ENCODE assay signal across 18 cellular contexts in genomic region chr7:159126496-159127345, GRCh38. TPM values are rescaled to one million over a fixed set of nuclear protein-coding genes. Genes with fewer than 3 reads are reported as not detected.
DNase-seq lines count a peak whose midpoint lies in the region; ATAC-seq and TF ChIP-seq lines count a peak whose summit lies in the region.
"Had no signal": no experiment of that assay in that cellular context is flagged by ENCODE, and none has a peak within 500 bp of the region (broad histone marks: within the 10 kb centered on the region; RNA-seq: fewer than 3 reads in every experiment).

No MANE protein-coding gene starts in this region.

- H3K4me1 ChIP-seq in HCT116 (ENCODE audit: control insufficient read depth in 1 of 2, insufficient read depth in 2 of 2, low read length in 2 of 2), result no peaks in the 10 kb centered on the region

- no peak for ATAC-seq in activated naive CD4-positive, alpha-beta T cell treated with anti-CD3 and anti-CD28 coated beads, Interleukin-2, amount 50 U/mL, for 72 hours
- ATAC-seq in HCT116, result 0 out of 2 replicates have a peak, but pooled peaks have one; percentile 30
- ATAC-seq: Panc1 had no signal

- H3K27me3 Mint-ChIP-seq in activated naive CD4-positive, alpha-beta T cell treated with anti-CD3 and anti-CD28 coated beads, Interleukin-2, amount 10 ng/mL, durations not matched to agents 7 days and 5 days, result peaks cover 43% of the 10 kb centered on the region
- H3K27me3 Mint-ChIP-seq in Calu3 (ENCODE audit: unreplicated experiment), result peaks cover 14% of the 10 kb centered on the region

- H3K4me2 ChIP-seq in HCT116 (ENCODE audit: low read length), result no peak overlapping the region

- no peaks in the 10 kb centered on the region for H3K4me1 Mint-ChIP-seq in activated naive CD4-positive, alpha-beta T cell treated with anti-CD3 and anti-CD28 coated beads, Interleukin-2, amount 10 ng/mL, durations not matched to agents 7 days and 5 days
- H3K4me1 Mint-ChIP-seq in Calu3 (ENCODE audit: low read depth, unreplicated experiment), result no peaks in the 10 kb centered on the region
- H3K4me1 Mint-ChIP-seq: CD4-positive, CD25-positive, alpha-beta regulatory T cell had no signal

- H3K9ac ChIP-seq in HCT116 (ENCODE audit: low read length), result no peak overlapping the region

- H3K27me3 ChIP-seq in HCT116 (ENCODE audit: insufficient read depth, low read length), result peaks cover 32% of the 10 kb centered on the region

- H3K79me2 ChIP-seq in HCT116 (ENCODE audit: insufficient read depth, low read length), result no peaks in the 10 kb centered on the region

- H3K36me3 Mint-ChIP-seq in activated naive CD4-positive, alpha-beta T cell treated with anti-CD3 and anti-CD28 coated beads, Interleukin-2, amount 10 ng/mL, durations not matched to agents 7 days and 5 days, result no peaks in the 10 kb centered on the region
- H3K36me3 Mint-ChIP-seq in activated naive CD4-positive, alpha-beta T cell treated with anti-CD3 and anti-CD28 coated beads, Interleukin-2, amount 50 U/mL, for 72 hours, result no peaks in the 10 kb centered on the region
- no peaks in the 10 kb centered on the region for H3K36me3 Mint-ChIP-seq in Calu3 (ENCODE audit: insufficient read depth, unreplicated experiment)
- H3K36me3 Mint-ChIP-seq: CD4-positive, CD25-positive, alpha-beta regulatory T cell had no signal

- H3K4me3 Mint-ChIP-seq in activated naive CD4-positive, alpha-beta T cell treated with anti-CD3 and anti-CD28 coated beads, Interleukin-2, amount 10 ng/mL, durations not matched to agents 7 days and 5 days, result no peak overlapping the region
- H3K4me3 Mint-ChIP-seq in Calu3 (ENCODE audit: low read depth, unreplicated experiment), result no peak overlapping the region
- H3K4me3 Mint-ChIP-seq: CD4-positive, CD25-positive, alpha-beta regulatory T cell had no signal

- H2AFZ ChIP-seq in HCT116 (ENCODE audit: low read depth, low read length, poor library complexity, severe bottlenecking), result no peak overlapping the region

- H4K20me1 ChIP-seq in HCT116 (ENCODE audit: insufficient read depth), result no peaks in the 10 kb centered on the region

- POLR2A ChIA-PET in HCT116 (lab: Charles Lee), result no interaction called here

- CTCF ChIA-PET in activated naive CD4-positive, alpha-beta T cell treated with anti-CD3 and anti-CD28 coated beads, Interleukin-2, amount 10 ng/mL, durations not matched to agents 7 days and 5 days (lab: Charles Lee), result no interaction called here
- CTCF ChIA-PET in HCT116 (lab: Charles Lee) (no interaction called here), Calu3 (lab: Charles Lee) (no interaction called here)

- DNase-seq in activated naive CD4-positive, alpha-beta T cell treated with anti-CD3 and anti-CD28 coated beads, Interleukin-2, amount 10 ng/mL, durations not matched to agents 7 days and 5 days, result peak; percentile 13
- no peak for DNase-seq in activated naive CD4-positive, alpha-beta T cell treated with anti-CD3 and anti-CD28 coated beads, Interleukin-2, amount 50 U/mL, for 72 hours (ENCODE audit: low spot score in 2 of 2)
- DNase-seq in HCT116 (ENCODE audit: low read depth, low spot score), result no peak
- DNase-seq in coronary artery (ENCODE audit: low spot score), result peak; percentile 56
- peak; percentile 84 for DNase-seq in retina
- DNase-seq in activated CD4-positive, alpha-beta T cell treated with anti-CD3 and anti-CD28 coated beads, Interleukin-2, amount 50 U/mL, for 1 hour, result no peak
- no peak for DNase-seq in Calu3
- DNase-seq: ACHN; CD4-positive, CD25-positive, alpha-beta regulatory T cell; DMS79; IMR-90; NCI-H1417; NCI-H1930; NCI-H2171; NCI-H446 treated with DMSO at 0.1 percent for 48 hours; NCI-H748 treated with DMSO at 0.1 percent for 48 hours had no signal

- no peak overlapping the region for H3K27ac ChIP-seq in HCT116 (ENCODE audit: low read depth, low read length)
- no peak overlapping the region for H3K27ac ChIP-seq in coronary artery

- BruUV-seq in HCT116 (replicated peaks; lab: Mats Ljungman, UMichigan), result no TSS peak
- BruUV-seq in Calu3 (replicated peaks; lab: Mats Ljungman, UMichigan), result no TSS peak

- no peaks in the 10 kb centered on the region for H3K9me3 ChIP-seq in HCT116 (ENCODE audit: control insufficient read depth in 1 of 2, insufficient read depth in 1 of 2, low read depth in 1 of 2, low read length in 2 of 2)

- no peaks in the 10 kb centered on the region for H3K9me3 Mint-ChIP-seq in activated naive CD4-positive, alpha-beta T cell treated with anti-CD3 and anti-CD28 coated beads, Interleukin-2, amount 10 ng/mL, durations not matched to agents 7 days and 5 days
- peaks cover 0 to 4% of the 10 kb centered on the region in 2 donors for H3K9me3 Mint-ChIP-seq in activated naive CD4-positive, alpha-beta T cell treated with anti-CD3 and anti-CD28 coated beads, Interleukin-2, amount 50 U/mL, for 72 hours
- H3K9me3 Mint-ChIP-seq in Calu3 (ENCODE audit: low read depth, unreplicated experiment), result peaks cover 3% of the 10 kb centered on the region
- H3K9me3 Mint-ChIP-seq: CD4-positive, CD25-positive, alpha-beta regulatory T cell had no signal

- no peak overlapping the region for H3K27ac Mint-ChIP-seq in activated naive CD4-positive, alpha-beta T cell treated with anti-CD3 and anti-CD28 coated beads, Interleukin-2, amount 10 ng/mL, durations not matched to agents 7 days and 5 days
- no peak overlapping the region for H3K27ac Mint-ChIP-seq in activated naive CD4-positive, alpha-beta T cell treated with anti-CD3 and anti-CD28 coated beads, Interleukin-2, amount 50 U/mL, for 72 hours
- no peak overlapping the region for H3K27ac Mint-ChIP-seq in Calu3 (ENCODE audit: unreplicated experiment)
- H3K27ac Mint-ChIP-seq: CD4-positive, CD25-positive, alpha-beta regulatory T cell had no signal

- H3K9me2 ChIP-seq in HCT116 (ENCODE audit: insufficient read depth), result no peaks in the 10 kb centered on the region

- RAD21 ChIA-PET in HCT116 (lab: Charles Lee; ENCODE audit: low non-redundant PET in 1 of 2, low total read pairs in 2 of 2, uncharacterized antibody in 2 of 2, unreplicated experiment in 2 of 2), result no interaction called here

- TF ChIP-seq POLR2A in HCT116 (IDR thresholded peaks at IDR 0.05; ENCODE audit: borderline replicate concordance, extremely low read depth, insufficient read depth, insufficient read length), result no peak

- TF ChIP-seq CTCF in HCT116 (IDR thresholded peaks at IDR 0.05 in 2 of 3, conservative IDR thresholded peaks at IDR 0.05 in 1 of 3; ENCODE audit: borderline replicate concordance in 1 of 3, insufficient read depth in 1 of 3, low read depth in 2 of 3, low read length in 2 of 3) (no peak), coronary artery (IDR thresholded peaks at IDR 0.05) (no peak), Calu3 (IDR thresholded peaks at IDR 0.05; ENCODE audit: unreplicated experiment) (no peak)

- TF ChIP-seq RAD21 in HCT116 (IDR thresholded peaks at IDR 0.05; ENCODE audit: low read depth), result no peak

- no peaks in the 10 kb centered on the region for H3K36me3 ChIP-seq in HCT116 (ENCODE audit: control insufficient read depth in 1 of 2, insufficient read depth in 2 of 2, low read length in 2 of 2)

- H3K4me3 ChIP-seq in HCT116 (replicated peaks in 1 of 2; ENCODE audit: low read depth in 1 of 2, low read length in 2 of 2) (no peak overlapping the region), coronary artery (no peak overlapping the region)

- intact Hi-C loops in HCT116 (cut with micrococcal nuclease) (no loop called here), Calu3 (cut with micrococcal nuclease; ENCODE audit: unreplicated experiment) (no loop called here)

TF ChIP-seq in HCT116, 20 proteins besides CTCF, POLR2A, EP300 and RAD21 (continues in another document):
- no peak for TF ChIP-seq CEBPB (IDR thresholded peaks at IDR 0.05; ENCODE audit: low read depth)
- no peak for TF ChIP-seq SRF (IDR thresholded peaks at IDR 0.05; ENCODE audit: low read depth)
- no peak for TF ChIP-seq ELF1 (IDR thresholded peaks at IDR 0.05; ENCODE audit: borderline replicate concordance, low read depth)
- TF ChIP-seq TCF7L2 (IDR thresholded peaks at IDR 0.05; ENCODE audit: borderline replicate concordance, extremely low read depth, insufficient read depth, insufficient read length), result no peak
- TF ChIP-seq EZH2phosphoT487 (IDR thresholded peaks at IDR 0.05; ENCODE audit: borderline replicate concordance), result no peak
- TF ChIP-seq JUND (IDR thresholded peaks at IDR 0.05), result no peak
- TF ChIP-seq ZFX (IDR thresholded peaks at IDR 0.05), result no peak
- no peak for TF ChIP-seq SIN3A (IDR thresholded peaks at IDR 0.05; ENCODE audit: low read depth)
- no peak for TF ChIP-seq FOSL1 (IDR thresholded peaks at IDR 0.05; ENCODE audit: low read depth)
- no peak for TF ChIP-seq MAX (IDR thresholded peaks at IDR 0.05)
- no peak for TF ChIP-seq EZH2 (IDR thresholded peaks at IDR 0.05)
- no peak for TF ChIP-seq CBX3 (IDR thresholded peaks at IDR 0.05; ENCODE audit: low read depth)
- no peak for TF ChIP-seq ATF3 (IDR thresholded peaks at IDR 0.05)
- no peak for TF ChIP-seq POLR2AphosphoS5 (IDR thresholded peaks at IDR 0.05; ENCODE audit: low read depth, low read length)

RNA-seq across cellular contexts. Expression of gene VIPR2, which starts 17.9 kb away (rescaled TPM):
- total RNA-seq in activated naive CD4-positive, alpha-beta T cell treated with anti-CD3 and anti-CD28 coated beads, Interleukin-2, amount 50 U/mL, for 72 hours, result 1 to 10 TPM in 1 of 2 donors, under 1 TPM in 1; 0.55 to 1.8 TPM
- total RNA-seq in HCT116 (2021; ENCODE audit: unreplicated experiment) (0.10 TPM), Calu3 (2022) (not detected in 2 replicates)
- 0.09 TPM in 1 of 2 replicates, not detected in the other for polyA plus RNA-seq in HCT116 (2012)
- total RNA-seq: CD4-positive, CD25-positive, alpha-beta regulatory T cell; HT-29; IMR-90 had no signal
- polyA plus RNA-seq: CD4-positive, CD25-positive, alpha-beta regulatory T cell; IMR-90 had no signal

Comparison
In these comparisons a context has a peak if more than half of its experiments do, and no peak if none do; other contexts are left out.
1. DNase-seq: peak in activated naive CD4-positive, alpha-beta T cell treated with anti-CD3 and anti-CD28 coated beads, Interleukin-2, amount 10 ng/mL, durations not matched to agents 7 days and 5 days (single experiment), coronary artery (single experiment) and retina (single experiment); none in activated naive CD4-positive, alpha-beta T cell treated with anti-CD3 and anti-CD28 coated beads, Interleukin-2, amount 50 U/mL, for 72 hours (0 of 2), HCT116 (single experiment), activated CD4-positive, alpha-beta T cell treated with anti-CD3 and anti-CD28 coated beads, Interleukin-2, amount 50 U/mL, for 1 hour (single experiment) and Calu3 (single experiment).